In genomic region chr22:41240377-41241132, GRCh38 we compare ENCODE assay signal across 1 cellular context.
TF ChIP-seq lines count a peak whose summit lies in the region.

TSS of gene CHADL (minus strand) at chr22:41240931. CDS start at chr22:41240881, 50 bp downstream.

TF ChIP-seq in HepG2, 621 proteins besides CTCF, POLR2A, EP300 and RAD21 (continued from another document and continues in another):
- TF ChIP-seq ZNF276 (CRISPR knock-in tag; IDR thresholded peaks at IDR 0.05; ENCODE audit: low read depth) (no peak), MIER2 (CRISPR knock-in tag; IDR thresholded peaks at IDR 0.05) (no peak), XRCC5 (optimal IDR thresholded peaks at IDR 0.05; ENCODE audit: low read length) (peak; percentile 66), CEBPZ (IDR thresholded peaks at IDR 0.05; ENCODE audit: low read length) (no peak), ZFY (CRISPR knock-in tag; IDR thresholded peaks at IDR 0.05) (peak; percentile 75), TGIF2 (CRISPR knock-in tag; IDR thresholded peaks at IDR 0.05) (no peak), KMT2A (CRISPR knock-in tag; IDR thresholded peaks at IDR 0.05) (no peak), SRY (CRISPR knock-in tag; IDR thresholded peaks at IDR 0.05) (no peak), ARID5B (CRISPR knock-in tag; IDR thresholded peaks at IDR 0.05) (peak; percentile 39; the same call in 1 of the 2 replicates), E2F2 (CRISPR knock-in tag; IDR thresholded peaks at IDR 0.05; ENCODE audit: borderline replicate concordance) (no peak), ZBTB4 (CRISPR knock-in tag; IDR thresholded peaks at IDR 0.05; ENCODE audit: borderline replicate concordance) (no peak), ZNF430 (CRISPR knock-in tag; IDR thresholded peaks at IDR 0.05) (no peak), ZNF552 (CRISPR knock-in tag; IDR thresholded peaks at IDR 0.05; ENCODE audit: borderline replicate concordance) (0 out of 2 replicates have a peak, but pooled peaks have one; percentile 42), HDAC1 (CRISPR knock-in tag; IDR thresholded peaks at IDR 0.05) (no peak), ZNF468 (CRISPR knock-in tag; IDR thresholded peaks at IDR 0.05) (no peak), ZKSCAN1 (IDR thresholded peaks at IDR 0.05; ENCODE audit: low read length) (no peak), ZNF788 (CRISPR knock-in tag; IDR thresholded peaks at IDR 0.05; ENCODE audit: borderline replicate concordance) (peak; percentile 69; the same call in 1 of the 2 replicates), GTF3A (CRISPR knock-in tag; conservative IDR thresholded peaks at IDR 0.05) (0 out of 2 replicates have a peak, but pooled peaks have one; percentile 68), ZNF451 (CRISPR knock-in tag; IDR thresholded peaks at IDR 0.05) (peak; percentile 55; the same call in 1 of the 2 replicates), ZHX2 (IDR thresholded peaks at IDR 0.05; ENCODE audit: low read depth) (no peak), ZHX2 (CRISPR knock-in tag; IDR thresholded peaks at IDR 0.05; ENCODE audit: borderline replicate concordance) (no peak), NFKB2 (CRISPR knock-in tag; IDR thresholded peaks at IDR 0.05; ENCODE audit: borderline replicate concordance) (no peak), MAX (IDR thresholded peaks at IDR 0.05) (peak; percentile 43; the same call in 1 of the 2 replicates), HNRNPL (IDR thresholded peaks at IDR 0.05; ENCODE audit: low read depth, low read length) (peak; percentile 95), THAP9 (CRISPR knock-in tag; IDR thresholded peaks at IDR 0.05; ENCODE audit: borderline replicate concordance) (peak; percentile 35; the same call in 1 of the 2 replicates), KDM5B (CRISPR knock-in tag; IDR thresholded peaks at IDR 0.05; ENCODE audit: borderline replicate concordance) (peak; percentile 43; the same call in 1 of the 2 replicates), KDM1A (CRISPR knock-in tag; IDR thresholded peaks at IDR 0.05) (peak; percentile 7; the same call in 1 of the 2 replicates), ZNF7 (CRISPR knock-in tag; IDR thresholded peaks at IDR 0.05) (no peak)
